In the genomic region with DNA sequence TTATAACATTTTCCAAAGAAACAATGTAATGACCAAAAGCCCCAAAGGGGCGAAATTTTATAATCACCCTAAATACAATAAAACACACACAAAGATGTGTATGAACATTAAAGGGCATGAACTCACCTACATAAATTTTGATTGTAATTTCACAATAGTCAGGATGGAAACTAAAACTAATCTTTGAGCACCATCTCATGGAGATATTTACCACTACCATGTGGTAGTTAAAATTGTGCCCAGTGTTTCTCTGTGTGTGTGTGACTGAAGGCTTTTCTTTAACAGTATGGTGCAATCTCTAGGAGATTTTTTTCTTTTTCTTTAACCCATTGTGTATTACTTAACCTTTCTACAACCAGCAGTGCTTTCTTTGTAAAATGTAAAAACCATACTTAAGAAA, we compare ENCODE assay signal across 8 cellular contexts. TPM values are rescaled to one million over a fixed set of nuclear protein-coding genes. Genes with fewer than 3 reads are reported as not detected.
A peak's percentile ranks its signal among the peaks of the same experiment; 100 is the strongest.
DNase-seq lines count a peak whose midpoint lies in the region; ATAC-seq, FAIRE-seq and TF ChIP-seq lines count a peak whose summit lies in the region.

No MANE protein-coding gene starts in this region.

- H2AFZ ChIP-seq in H9 (ENCODE audit: low read length) (no peak overlapping the region), PC-9 (no peak overlapping the region)

- no peaks in the 10 kb centered on the region for H3K79me1 ChIP-seq in H9 (ENCODE audit: insufficient read depth, low read depth, low read length, poor library complexity, severe bottlenecking)

- peaks cover 3 to 7% of the 10 kb centered on the region in 2 experiments for H3K4me1 Mint-ChIP-seq in H9

- peak; percentile 99 for TF ChIP-seq RAD21 in A549 (conservative IDR thresholded peaks at IDR 0.05 in 1 of 2, IDR thresholded peaks at IDR 0.05 in 1 of 2)

- no peaks in the 10 kb centered on the region for H3K79me2 ChIP-seq in H9 (ENCODE audit: insufficient read depth, low read length)
- no peaks in the 10 kb centered on the region for H3K79me2 ChIP-seq in PC-9 (ENCODE audit: low read depth)

- H3K9me3 ChIP-seq in A549, result no peaks in the 10 kb centered on the region
- no peaks in the 10 kb centered on the region for H3K9me3 ChIP-seq in H9 (ENCODE audit: control insufficient read depth, low read depth, low read length)
- no peaks in the 10 kb centered on the region for H3K9me3 ChIP-seq in PC-9 (ENCODE audit: insufficient read depth, low read depth)

- no peak overlapping the region for H2AK5ac ChIP-seq in H9 (ENCODE audit: insufficient read length, low read length)

- H3K18ac ChIP-seq in H9 (ENCODE audit: insufficient read length, low read depth, low read length), result no peak overlapping the region

- no peaks in the 10 kb centered on the region for H3K36me3 Mint-ChIP-seq in H9 (ENCODE audit: insufficient read depth in 1 of 3, low read depth in 3 of 3)

- TF ChIP-seq EP300 in A549 (IDR thresholded peaks at IDR 0.05), result no peak

- H3K27me3 Mint-ChIP-seq in H9 (ENCODE audit: low read depth), result peaks cover 6% of the 10 kb centered on the region

- no peaks in the 10 kb centered on the region for H3K36me3 ChIP-seq in PC-9 (ENCODE audit: low read depth)

- BruUV-seq in PC-9 (replicated peaks; lab: Mats Ljungman, UMichigan), result no TSS peak

- ATAC-seq in A549, result peak; percentile 88 to 94
- no peak for ATAC-seq in GM19023 (IDR thresholded peaks at IDR 0.05; ENCODE audit: unreplicated experiment)

- H3K27ac ChIP-seq in A549 (peak overlapping the region in 1 of 2 experiments; percentile 1; a peak in 1 of 6 replicates), H9 (ENCODE audit: insufficient read length, low read depth, low read length) (no peak overlapping the region), PC-9 (no peak overlapping the region)

- no peak overlapping the region for H3K23ac ChIP-seq in H9 (ENCODE audit: insufficient read length, low read depth, low read length)

- no peak overlapping the region for H4K91ac ChIP-seq in H9 (ENCODE audit: insufficient read length, low read depth, low read length)

- no peaks in the 10 kb centered on the region for H3K9me2 ChIP-seq in PC-9 (ENCODE audit: insufficient read depth)

- H2BK120ac ChIP-seq in H9 (ENCODE audit: low read depth, low read length, poor library complexity, severe bottlenecking), result no peak overlapping the region

- no peak overlapping the region for H3K4me3 Mint-ChIP-seq in H9

- H3T11ph ChIP-seq in H9 (ENCODE audit: low read length), result no peak overlapping the region

- no peak overlapping the region for H2BK5ac ChIP-seq in H9 (ENCODE audit: insufficient read length, low read length)

- H3K4me2 ChIP-seq in A549 (0 out of 3 replicates have a peak overlapping the region, but pooled peaks have one; percentile 4), H9 (ENCODE audit: insufficient read depth, insufficient read length, low read length) (no peak overlapping the region), PC-9 (no peak overlapping the region)

- H4K20me1 ChIP-seq in H9 (ENCODE audit: control insufficient read depth, insufficient read depth, insufficient read length), result no peaks in the 10 kb centered on the region
- H4K20me1 ChIP-seq in PC-9 (ENCODE audit: insufficient read depth), result no peaks in the 10 kb centered on the region

- POLR2A ChIA-PET in A549 (lab: Yijun Ruan, JAX) (no interaction called here), PC-9 (lab: Charles Lee; ENCODE audit: unreplicated experiment) (no interaction called here)

- H3K9me3 Mint-ChIP-seq in H9, result no peaks in the 10 kb centered on the region

- DNase-seq in A549 (ENCODE audit: low read depth in 1 of 2, low spot score in 1 of 2), result peak; percentile 67 to 69
- DNase-seq in H9, result no peak
- DNase-seq in PC-9, result peak in 1 of 2 experiments; percentile 64
- DNase-seq in fibroblast of pulmonary artery (ENCODE audit: low read depth), result peak; percentile 81
- DNase-seq in skeletal muscle cell (ENCODE audit: low read depth), result peak; percentile 32
- no peak for DNase-seq in NK-92 (lab: John Stamatoyannopoulos, UW; ENCODE audit: unreplicated experiment)
- no peak for DNase-seq in SHP77 treated with DMSO at 0.1 percent for 48 hours (lab: John Stamatoyannopoulos, UW)

- WGBS in A549 (ENCODE audit: missing lambda C conversion rate), result 3% methylated on average over 1 of the region's 1 CpG
- WGBS in H9 (ENCODE audit: extremely low coverage, insufficient read length, low lambda C conversion rate), result no CpG with 5 or more reads among the region's 1 CpG

- CTCF ChIA-PET in A549 (lab: Yijun Ruan, JAX) (interaction anchor here (0.8 to 15.2 kb wide), 27 partner anchors 10 to 426 kb away, joined by 3 to 324 read pairs (median 6); a partner anchor contains a TSS), PC-9 (lab: Charles Lee) (interaction anchor here (1.3 kb wide), 1 partner anchor 103 kb away, joined by 5 read pairs; no protein-coding TSS in a partner anchor)

- no peak overlapping the region for H3K4ac ChIP-seq in H9 (ENCODE audit: low read depth, low read length)

- H4K5ac ChIP-seq in H9 (ENCODE audit: insufficient read length, low read depth, low read length), result no peak overlapping the region

- H4K8ac ChIP-seq in H9 (replicated peaks; ENCODE audit: insufficient read length, low read depth, low read length), result no peak overlapping the region

- H3K27me3 ChIP-seq in H9 (ENCODE audit: insufficient read depth, low read length) (no peaks in the 10 kb centered on the region), PC-9 (ENCODE audit: insufficient read depth, low read depth) (no peaks in the 10 kb centered on the region)

- H3K14ac ChIP-seq in H9 (ENCODE audit: insufficient read depth, low read length), result no peak overlapping the region

- no peaks in the 10 kb centered on the region for H3F3A ChIP-seq in PC-9 (ENCODE audit: insufficient read depth, low read depth)

- no peak overlapping the region for H3K4me3 ChIP-seq in A549
- no peak overlapping the region for H3K4me3 ChIP-seq in PC-9
- H3K4me3 ChIP-seq in fibroblast of pulmonary artery (replicated peaks; ENCODE audit: low read depth, low read length), result no peak overlapping the region
- H3K4me3 ChIP-seq in skeletal muscle cell (ENCODE audit: low read depth, low read length), result no peak overlapping the region

- H3K56ac ChIP-seq in H9 (ENCODE audit: insufficient read length, low read depth, low read length), result no peak overlapping the region

- H2BK15ac ChIP-seq in H9 (ENCODE audit: low read depth, low read length), result no peak overlapping the region

- no peak overlapping the region for H3K9ac ChIP-seq in H9 (ENCODE audit: extremely low read depth, insufficient read length, low read length)

- H3K23me2 ChIP-seq in H9 (ENCODE audit: insufficient read length, low read depth, low read length, poor library complexity, severe bottlenecking), result no peaks in the 10 kb centered on the region

- TF ChIP-seq POLR2A in A549 (IDR thresholded peaks at IDR 0.05; ENCODE audit: low read length), result no peak

- TF ChIP-seq CTCF in A549 (IDR thresholded peaks at IDR 0.05) (peak; percentile 97), H9 (conservative IDR thresholded peaks at IDR 0.05) (peak; percentile 56), PC-9 (conservative IDR thresholded peaks at IDR 0.05) (peak; percentile 76), fibroblast of pulmonary artery (IDR thresholded peaks at IDR 0.05; ENCODE audit: low read length, missing control alignments) (peak; percentile 45)

- H3K4me1 ChIP-seq in A549 (peaks cover 22% of the 10 kb centered on the region), H9 (ENCODE audit: insufficient read depth, low read length) (no peaks in the 10 kb centered on the region), PC-9 (replicated peaks; ENCODE audit: insufficient read depth) (no peaks in the 10 kb centered on the region)

- peak; percentile 98 for FAIRE-seq in A549 (lab: Jason Lieb, UNC)

- no peak overlapping the region for H3K27ac Mint-ChIP-seq in H9

- intact Hi-C loops in PC-9 (cut with micrococcal nuclease; ENCODE audit: unreplicated experiment), result loop anchor here (1.0 kb wide), 1 partner anchor 103 kb away; no protein-coding TSS in a partner anchor

- H2BK12ac ChIP-seq in H9 (ENCODE audit: insufficient read length, low read depth, low read length), result no peak overlapping the region

- no peak overlapping the region for H2BK20ac ChIP-seq in H9 (ENCODE audit: low read depth, low read length, poor library complexity, severe bottlenecking)

TF ChIP-seq in A549, 52 proteins besides CTCF, POLR2A, EP300 and RAD21 (continues in another document):
- TF ChIP-seq, protein P1, sequence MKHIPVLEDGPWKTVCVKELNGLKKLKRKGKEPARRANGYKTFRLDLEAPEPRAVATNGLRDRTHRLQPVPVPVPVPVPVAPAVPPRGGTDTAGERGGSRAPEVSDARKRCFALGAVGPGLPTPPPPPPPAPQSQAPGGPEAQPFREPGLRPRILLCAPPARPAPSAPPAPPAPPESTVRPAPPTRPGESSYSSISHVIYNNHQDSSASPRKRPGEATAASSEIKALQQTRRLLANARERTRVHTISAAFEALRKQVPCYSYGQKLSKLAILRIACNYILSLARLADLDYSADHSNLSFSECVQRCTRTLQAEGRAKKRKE (CRISPR knock-in tag; IDR thresholded peaks at IDR 0.05; ENCODE audit: low read depth), result no peak
- TF ChIP-seq GATA3 (IDR thresholded peaks at IDR 0.05; ENCODE audit: borderline replicate concordance) (no peak), PHF8 (IDR thresholded peaks at IDR 0.05; ENCODE audit: borderline replicate concordance, low read depth) (no peak), MAZ (IDR thresholded peaks at IDR 0.05; ENCODE audit: borderline replicate concordance, low read depth, low read length) (no peak), HOXB13 (CRISPR knock-in tag; IDR thresholded peaks at IDR 0.05; ENCODE audit: low read depth) (no peak)

RNA-seq across cellular contexts. Expression of a gene that starts 19.7 kb away (rescaled TPM):
- polyA plus RNA-seq in A549 (2011; rRNA removed) (18.0 and 18.2 TPM in 2 replicates), A549 (2017; fragmentation: RNase III; extraction: RNeasy Plus Mini Kit Qiagen cat#74134 plus additional on column Dnase treatment) (5.9 to 7.2 TPM (median 6.9 TPM) in 3 replicates)
- polyA plus RNA-seq in A549 (2012; cell fraction: cytosol; rRNA removed), result 3.3 and 4.1 TPM in 2 replicates
- 1.3 and 3.1 TPM in 2 replicates for polyA plus RNA-seq in A549 (2012; cell fraction: nucleus; rRNA removed)
- 2.8 and 8.5 TPM in 2 replicates for polyA minus RNA-seq in A549 (2011; rRNA and poly(A)+ RNA removed)
- total RNA-seq in H9 (2021) (2.7 and 3.0 TPM in 2 replicates), PC-9 (2021) (not detected in 2 replicates)

RNA-seq across cellular contexts. Expression of a gene that starts 53.0 kb away (rescaled TPM):
- polyA plus RNA-seq in A549 (2011; rRNA removed) (24.1 and 34.3 TPM in 2 replicates), A549 (2017; fragmentation: RNase III; extraction: RNeasy Plus Mini Kit Qiagen cat#74134 plus additional on column Dnase treatment) (35.6 to 39.4 TPM (median 37.3 TPM) in 3 replicates)
- 6.8 and 8.2 TPM in 2 replicates for polyA plus RNA-seq in A549 (2012; cell fraction: cytosol; rRNA removed)
- 2.7 and 5.3 TPM in 2 replicates for polyA plus RNA-seq in A549 (2012; cell fraction: nucleus; rRNA removed)
- polyA minus RNA-seq in A549 (2011; rRNA and poly(A)+ RNA removed), result 6.9 and 8.3 TPM in 2 replicates
- total RNA-seq in H9 (2021) (34.1 and 34.3 TPM in 2 replicates), PC-9 (2021) (19.9 and 23.4 TPM in 2 replicates)

Comparison
In these comparisons a context has a peak if more than half of its experiments do, and no peak if none do; other contexts are left out.
1. DNase-seq: peak in A549 (2 of 2), fibroblast of pulmonary artery (single experiment) and skeletal muscle cell (single experiment); none in H9 (single experiment), NK-92 (single experiment) and SHP77 treated with DMSO at 0.1 percent for 48 hours (single experiment).
2. CTCF ChIP-seq: peak in every context shown above with its lines; median percentile 97 in A549; 76 in PC-9; 56 in H9; 45 in fibroblast of pulmonary artery.